Comparison of ENCODE assay signal across 8 cellular contexts in genomic region chr1:5497471-5497870, GRCh38.
"Had no signal": no experiment of that assay in that cellular context is flagged by ENCODE, and none has a peak within 500 bp of the region (broad histone marks: within the 10 kb centered on the region; RNA-seq: fewer than 3 reads in every experiment).

No MANE protein-coding gene starts in this region.

- H3K36me3 ChIP-seq: HAP-1 had no signal

- H3K4me1 ChIP-seq: HAP-1 had no signal

- H3K27ac Mint-ChIP-seq: GM23338, HFFc6, IgD-negative memory B cell had no signal

- DNase-seq: HFFc6, KBM-7 had no signal

- H3K4me3 Mint-ChIP-seq: GM23338, HFFc6, IgD-negative memory B cell had no signal

- H3K9me3 Mint-ChIP-seq: GM23338 had no signal

- ATAC-seq: GM23338, HCT116, HepG2 had no signal

- H3K27ac ChIP-seq: HL-60 had no signal

- H3K9me3 ChIP-seq: HAP-1 had no signal

- H3K4me1 Mint-ChIP-seq: IgD-negative memory B cell had no signal

- H3K4me3 ChIP-seq: GM23338, HAP-1 had no signal

- H3K27me3 Mint-ChIP-seq: IgD-negative memory B cell had no signal
